ENCODE assay signal across 8 cellular contexts in the genomic region with DNA sequence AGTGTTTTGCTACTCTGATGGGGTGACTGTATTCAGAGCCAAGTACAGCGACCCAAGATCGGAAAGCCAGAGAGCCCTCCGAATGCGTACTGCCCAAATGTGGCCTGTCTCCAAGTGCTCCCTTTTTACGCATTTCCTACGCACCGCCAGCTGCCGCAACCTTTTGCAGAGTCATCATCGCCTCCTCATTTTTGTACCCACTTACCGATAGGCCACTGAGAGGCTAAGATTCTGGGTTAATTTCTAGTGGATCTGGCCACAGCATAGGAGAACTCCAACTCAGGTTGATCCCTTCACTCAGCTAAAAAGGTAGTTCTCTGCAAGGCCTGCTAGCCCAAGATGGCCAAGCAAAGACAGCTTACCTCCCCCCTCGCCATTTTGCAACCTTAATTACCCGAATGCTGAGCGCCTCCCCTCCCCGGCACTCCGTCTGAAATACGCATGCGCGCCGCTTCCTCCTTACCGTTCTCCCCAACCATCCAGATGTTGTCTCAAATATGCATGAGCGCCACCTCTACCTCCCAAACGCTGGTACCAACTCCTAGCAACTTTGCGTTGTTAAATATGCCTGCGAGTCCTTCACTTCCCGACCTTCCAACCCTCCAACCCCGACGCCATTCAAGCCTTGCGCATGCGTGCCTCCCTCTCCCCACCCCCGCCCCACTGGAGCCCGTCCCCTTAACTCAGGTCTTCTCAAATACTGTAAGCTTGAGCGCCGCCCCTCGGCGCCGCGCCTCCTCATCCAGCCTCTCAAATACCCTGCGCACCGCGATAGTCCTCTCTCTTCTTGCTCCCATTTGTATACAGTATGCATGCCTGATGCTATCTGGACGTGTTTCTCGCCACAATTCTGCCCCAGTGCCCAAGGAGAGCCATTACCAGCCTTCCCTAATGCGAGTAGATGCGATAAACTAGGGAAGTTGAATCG. TPM values are rescaled to one million over a fixed set of nuclear protein-coding genes. Genes with fewer than 3 reads are reported as not detected.
A peak's percentile ranks its signal among the peaks of the same experiment; 100 is the strongest.
DNase-seq lines count a peak whose midpoint lies in the region; ATAC-seq, FAIRE-seq and TF ChIP-seq lines count a peak whose summit lies in the region.

No MANE protein-coding gene starts in this region.

- TF ChIP-seq POLR2A in A549 (IDR thresholded peaks at IDR 0.05; ENCODE audit: low read length) (peak; percentile 75), GM18526 (IDR thresholded peaks at IDR 0.05; ENCODE audit: extremely low read depth, insufficient read length) (peak; percentile 43)

- H3K4me3 ChIP-seq in A549 (peak overlapping the region; percentile 66), brain microvascular endothelial cell (ENCODE audit: low read depth, low read length) (peak overlapping the region; percentile 60), iPS-20b (ENCODE audit: low read length) (peak overlapping the region; percentile 95), skin epidermis (peak overlapping the region; percentile 44 to 58 (median 52))

- DNase-seq in A549 (ENCODE audit: low read depth in 1 of 2, low spot score in 1 of 2) (peak; percentile 77 to 95), NCI-H2107 treated with DMSO at 0.1 percent for 48 hours (lab: John Stamatoyannopoulos, UW; ENCODE audit: unreplicated experiment) (peak; percentile 96), UCSD-AML1 (lab: John Stamatoyannopoulos, UW; ENCODE audit: unreplicated experiment) (peak; percentile 88), brain microvascular endothelial cell (peak; percentile 85)

- in situ Hi-C loops in brain microvascular endothelial cell (cut with HindIII; ENCODE audit: low pct_ligation_motif_present, low sequenced_read_pairs), result no loop called here

- H3K27me3 ChIP-seq in brain microvascular endothelial cell (replicated peaks) (no peaks in the 10 kb centered on the region), iPS-20b (ENCODE audit: insufficient read depth, low read length) (no peaks in the 10 kb centered on the region)

- TF ChIP-seq EP300 in A549 (IDR thresholded peaks at IDR 0.05), result no peak

- TF ChIP-seq RAD21 in A549 (conservative IDR thresholded peaks at IDR 0.05 in 1 of 2, IDR thresholded peaks at IDR 0.05 in 1 of 2), result peak; percentile 25 to 43; a peak in 3 of 5 replicates

- H3K4me2 ChIP-seq in A549, result peak overlapping the region; percentile 82

- peak overlapping the region; percentile 96 for H3K9ac ChIP-seq in iPS-20b (ENCODE audit: low read depth, low read length)

- H3K36me3 ChIP-seq in brain microvascular endothelial cell (replicated peaks), result no peaks in the 10 kb centered on the region
- peaks cover 18% of the 10 kb centered on the region for H3K36me3 ChIP-seq in iPS-20b (ENCODE audit: insufficient read depth, low read depth, low read length)

- FAIRE-seq in A549 (lab: Jason Lieb, UNC), result no peak

- CTCF ChIA-PET in A549 (lab: Yijun Ruan, JAX), result interaction anchor here (1.0 to 3.0 kb wide), 3 partner anchors 13 to 51 kb away, joined by 3 to 9 read pairs (median 3); no protein-coding TSS in a partner anchor

- peak; percentile 95 to 96 for ATAC-seq in A549
- ATAC-seq in HG03064 (IDR thresholded peaks at IDR 0.05; ENCODE audit: low read depth, unreplicated experiment), result peak; percentile 84

- TF ChIP-seq CTCF in A549 (IDR thresholded peaks at IDR 0.05) (peak; percentile 17; the same call in 1 of the 3 replicates), brain microvascular endothelial cell (IDR thresholded peaks at IDR 0.05; ENCODE audit: low read depth, low read length, missing control alignments) (peak; percentile 29)

- H3K27ac ChIP-seq in A549, result peak overlapping the region; percentile 95 to 99
- peak overlapping the region; percentile 94 for H3K27ac ChIP-seq in brain microvascular endothelial cell
- H3K27ac ChIP-seq in iPS-20b (ENCODE audit: low read length), result peak overlapping the region; percentile 93
- H3K27ac ChIP-seq in skin epidermis, result peak overlapping the region; percentile 26 to 93 (median 86)

- H3K9me3 ChIP-seq in A549 (peaks cover 10% of the 10 kb centered on the region; the same call in 2 of the 3 replicates), iPS-20b (ENCODE audit: insufficient read depth, low read depth, low read length) (no peaks in the 10 kb centered on the region)

- no peaks in the 10 kb centered on the region; the same call in 2 of the 3 replicates for H3K4me1 ChIP-seq in A549
- peaks cover 8% of the 10 kb centered on the region; the same call in 1 of the 2 replicates for H3K4me1 ChIP-seq in iPS-20b (ENCODE audit: insufficient read depth, low read length)

- 1% methylated on average over 33 of the region's 45 CpGs for WGBS in A549 (ENCODE audit: missing lambda C conversion rate)

- POLR2A ChIA-PET in A549 (lab: Yijun Ruan, JAX), result interaction anchor here (0.5 to 1.9 kb wide), 11 partner anchors 10 to 1079 kb away, joined by 3 to 10 read pairs (median 6); no protein-coding TSS in a partner anchor

TF ChIP-seq in A549, 52 proteins besides CTCF, POLR2A, EP300 and RAD21 (continues in another document):
- no peak for TF ChIP-seq KDM5A (IDR thresholded peaks at IDR 0.05)
- TF ChIP-seq JUNB (IDR thresholded peaks at IDR 0.05), result no peak
- TF ChIP-seq JUN (IDR thresholded peaks at IDR 0.05), result peak; percentile 44 to 68; a peak in 3 of 5 replicates
- no peak for TF ChIP-seq MAZ (IDR thresholded peaks at IDR 0.05; ENCODE audit: borderline replicate concordance, low read depth, low read length)
- no peak for TF ChIP-seq EHMT2 (IDR thresholded peaks at IDR 0.05; ENCODE audit: low read depth)
- no peak for TF ChIP-seq HOXA7 (CRISPR knock-in tag; IDR thresholded peaks at IDR 0.05)
- no peak for TF ChIP-seq HOXB13 (CRISPR knock-in tag; IDR thresholded peaks at IDR 0.05; ENCODE audit: low read depth)
- TF ChIP-seq CEBPB (IDR thresholded peaks at IDR 0.05), result peak; percentile 36 to 69; a peak in 3 of 4 replicates
- TF ChIP-seq RNF2 (IDR thresholded peaks at IDR 0.05; ENCODE audit: borderline replicate concordance, low read depth), result no peak
- TF ChIP-seq RARB (CRISPR knock-in tag; IDR thresholded peaks at IDR 0.05), result no peak
- TF ChIP-seq MYC (IDR thresholded peaks at IDR 0.05; ENCODE audit: borderline replicate concordance, low read length), result no peak
- TF ChIP-seq HMGXB4 (CRISPR knock-in tag; IDR thresholded peaks at IDR 0.05; ENCODE audit: borderline replicate concordance), result no peak
- no peak for TF ChIP-seq BHLHE40 (IDR thresholded peaks at IDR 0.05; ENCODE audit: low read depth, low read length)
- TF ChIP-seq REST (IDR thresholded peaks at IDR 0.05), result peak; percentile 23; the same call in 1 of the 2 replicates
- no peak for TF ChIP-seq GATA3 (IDR thresholded peaks at IDR 0.05; ENCODE audit: borderline replicate concordance)
- no peak for TF ChIP-seq NR3C1 (IDR thresholded peaks at IDR 0.05)
- no peak for TF ChIP-seq ZC3H11A (IDR thresholded peaks at IDR 0.05)
- no peak for TF ChIP-seq NPAS2 (CRISPR knock-in tag; IDR thresholded peaks at IDR 0.05; ENCODE audit: borderline replicate concordance)
- TF ChIP-seq ZFP36 (IDR thresholded peaks at IDR 0.05; ENCODE audit: borderline replicate concordance, partially characterized antibody), result no peak
- peak; percentile 90 for TF ChIP-seq MAFK (IDR thresholded peaks at IDR 0.05; ENCODE audit: partially characterized antibody)

RNA-seq across cellular contexts. Expression of gene ZCCHC13, which starts 11.8 kb away (rescaled TPM):
- not detected in 2 replicates for polyA plus RNA-seq in A549 (2011; rRNA removed)
- polyA plus RNA-seq in A549 (2012; cell fraction: cytosol; rRNA removed), result not detected in 2 replicates
- not detected in 2 replicates for polyA plus RNA-seq in A549 (2012; cell fraction: nucleus; rRNA removed)
- polyA plus RNA-seq in A549 (2017; fragmentation: RNase III; extraction: RNeasy Plus Mini Kit Qiagen cat#74134 plus additional on column Dnase treatment), result not detected in 3 replicates
- polyA minus RNA-seq in A549 (2011; rRNA and poly(A)+ RNA removed), result not detected in 2 replicates

Comparison
In these comparisons a context has a peak if more than half of its experiments do, and no peak if none do; other contexts are left out.
1. Peak in every context shown above with its lines: DNase-seq, ATAC-seq, H3K4me3 ChIP-seq and H3K27ac ChIP-seq.